Comparison of ENCODE assay signal across 1 cellular context in the genomic region with DNA sequence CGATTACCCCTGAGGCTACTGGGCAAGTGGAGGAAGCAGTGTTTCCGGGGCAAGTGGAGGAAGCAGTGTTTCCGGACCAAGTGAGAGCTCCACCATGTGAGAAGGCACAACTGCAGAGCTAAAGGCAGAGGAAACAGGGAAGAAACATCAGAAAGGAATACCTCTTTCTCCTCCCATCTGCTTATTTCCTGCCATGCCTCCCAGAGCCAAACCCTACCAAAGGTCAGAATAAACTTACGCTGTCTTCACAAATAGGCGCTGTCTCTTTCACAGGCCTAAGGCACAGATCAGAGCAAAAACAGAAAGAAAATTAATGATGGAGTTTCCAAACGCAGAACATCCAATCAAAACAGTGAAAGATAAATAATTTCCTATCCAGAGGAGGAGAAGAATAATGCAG.
TF ChIP-seq lines count a peak whose summit lies in the region.

No MANE protein-coding gene starts in this region.

TF ChIP-seq in SK-N-SH, 30 proteins besides CTCF, POLR2A, EP300 and RAD21 (continued from another document):
- TF ChIP-seq, protein P1, sequence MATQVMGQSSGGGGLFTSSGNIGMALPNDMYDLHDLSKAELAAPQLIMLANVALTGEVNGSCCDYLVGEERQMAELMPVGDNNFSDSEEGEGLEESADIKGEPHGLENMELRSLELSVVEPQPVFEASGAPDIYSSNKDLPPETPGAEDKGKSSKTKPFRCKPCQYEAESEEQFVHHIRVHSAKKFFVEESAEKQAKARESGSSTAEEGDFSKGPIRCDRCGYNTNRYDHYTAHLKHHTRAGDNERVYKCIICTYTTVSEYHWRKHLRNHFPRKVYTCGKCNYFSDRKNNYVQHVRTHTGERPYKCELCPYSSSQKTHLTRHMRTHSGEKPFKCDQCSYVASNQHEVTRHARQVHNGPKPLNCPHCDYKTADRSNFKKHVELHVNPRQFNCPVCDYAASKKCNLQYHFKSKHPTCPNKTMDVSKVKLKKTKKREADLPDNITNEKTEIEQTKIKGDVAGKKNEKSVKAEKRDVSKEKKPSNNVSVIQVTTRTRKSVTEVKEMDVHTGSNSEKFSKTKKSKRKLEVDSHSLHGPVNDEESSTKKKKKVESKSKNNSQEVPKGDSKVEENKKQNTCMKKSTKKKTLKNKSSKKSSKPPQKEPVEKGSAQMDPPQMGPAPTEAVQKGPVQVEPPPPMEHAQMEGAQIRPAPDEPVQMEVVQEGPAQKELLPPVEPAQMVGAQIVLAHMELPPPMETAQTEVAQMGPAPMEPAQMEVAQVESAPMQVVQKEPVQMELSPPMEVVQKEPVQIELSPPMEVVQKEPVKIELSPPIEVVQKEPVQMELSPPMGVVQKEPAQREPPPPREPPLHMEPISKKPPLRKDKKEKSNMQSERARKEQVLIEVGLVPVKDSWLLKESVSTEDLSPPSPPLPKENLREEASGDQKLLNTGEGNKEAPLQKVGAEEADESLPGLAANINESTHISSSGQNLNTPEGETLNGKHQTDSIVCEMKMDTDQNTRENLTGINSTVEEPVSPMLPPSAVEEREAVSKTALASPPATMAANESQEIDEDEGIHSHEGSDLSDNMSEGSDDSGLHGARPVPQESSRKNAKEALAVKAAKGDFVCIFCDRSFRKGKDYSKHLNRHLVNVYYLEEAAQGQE (IDR thresholded peaks at IDR 0.05; ENCODE audit: low read depth, low read length): no peak
- TF ChIP-seq RXRA (IDR thresholded peaks at IDR 0.05; ENCODE audit: borderline replicate concordance, low read depth) (no peak), MEF2A (IDR thresholded peaks at IDR 0.05; ENCODE audit: borderline replicate concordance, low read depth) (no peak)
TF ChIP-seq in SK-N-SH: peak in this region for 0.
